ENCODE assay signal across 9 cellular contexts in the genomic region with DNA sequence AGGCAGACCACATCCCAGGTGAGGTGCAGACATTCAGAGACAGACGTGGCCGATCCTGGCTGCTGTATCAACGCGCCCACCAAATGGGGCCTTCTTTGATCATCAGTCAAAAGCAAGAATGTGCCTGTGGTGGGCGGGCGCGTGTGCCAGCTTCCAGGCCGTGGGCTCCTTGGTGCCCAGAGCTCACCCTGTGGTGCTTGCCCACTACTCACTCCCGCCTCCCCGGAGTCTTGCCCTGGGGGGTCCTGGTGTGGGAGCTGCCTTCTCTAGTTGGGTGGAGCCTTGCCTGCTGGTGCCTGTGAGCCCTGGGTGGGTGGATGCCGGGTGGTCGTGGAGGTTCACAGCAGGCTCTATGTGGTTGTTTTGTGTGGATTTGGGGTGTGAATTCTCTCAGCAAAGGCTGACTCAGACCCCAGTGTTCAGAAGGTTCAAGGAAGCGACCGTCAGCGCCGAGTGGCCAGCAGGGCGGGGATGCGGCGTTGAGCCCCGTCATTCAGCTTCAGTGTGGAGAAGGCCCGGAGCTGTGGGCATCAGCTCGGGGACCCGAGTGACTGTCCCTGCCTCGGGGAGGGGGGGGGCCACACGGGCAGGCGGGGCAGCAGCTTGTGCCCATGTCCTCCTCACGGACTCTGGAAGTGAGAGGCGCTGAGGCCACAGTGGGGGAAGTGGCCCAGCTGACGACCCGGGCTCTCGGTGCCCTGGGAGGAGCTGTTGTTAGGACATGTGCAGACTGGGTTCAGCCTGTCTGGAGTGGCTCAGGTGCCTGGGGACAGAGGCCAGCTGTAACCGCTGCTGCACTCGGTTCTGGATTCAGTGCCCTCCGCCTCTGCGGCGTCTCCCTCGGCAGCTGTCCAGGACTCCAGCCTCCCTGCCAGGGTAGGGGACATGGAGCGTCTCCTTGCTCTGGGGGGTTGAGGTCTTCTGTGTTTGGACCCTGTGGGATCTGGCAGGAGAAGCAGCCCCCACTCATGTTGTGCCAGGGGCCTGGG.
DNase-seq lines count a peak whose midpoint lies in the region; ATAC-seq and TF ChIP-seq lines count a peak whose summit lies in the region.
"Had no signal": no experiment of that assay in that cellular context is flagged by ENCODE, and none has a peak within 500 bp of the region (broad histone marks: within the 10 kb centered on the region; RNA-seq: fewer than 3 reads in every experiment).

No MANE protein-coding gene starts in this region.

- no peak overlapping the region for H3K4me2 ChIP-seq in PC-9

- peak overlapping the region; percentile 95 for H3K27ac Mint-ChIP-seq in activated CD4-positive, alpha-beta T cell treated with anti-CD3 and anti-CD28 coated beads for 36 hours
- H3K27ac Mint-ChIP-seq in brain = peak overlapping the region in 4 of 5 experiments; percentile 45 to 83 (median 72)

- peaks cover 79% of the 10 kb centered on the region for H3K4me1 Mint-ChIP-seq in activated CD4-positive, alpha-beta T cell treated with anti-CD3 and anti-CD28 coated beads for 36 hours
- H3K4me1 Mint-ChIP-seq in brain = peaks cover 28% of the 10 kb centered on the region

- H3K79me2 ChIP-seq in PC-9 (ENCODE audit: low read depth) = peaks cover 63% of the 10 kb centered on the region

- H4K20me1 ChIP-seq in PC-9 (ENCODE audit: insufficient read depth) = peaks cover 73% of the 10 kb centered on the region

- H3K36me3 ChIP-seq in right lobe of liver (peaks cover 0 to 11% (median 3%) of the 10 kb centered on the region in 4 donors), suprapubic skin (peaks cover 9% of the 10 kb centered on the region), PC-9 (ENCODE audit: low read depth) (no peaks in the 10 kb centered on the region)

- H3K9me3 Mint-ChIP-seq in activated CD4-positive, alpha-beta T cell treated with anti-CD3 and anti-CD28 coated beads for 36 hours (ENCODE audit: low read depth) = no peaks in the 10 kb centered on the region
- H3K9me3 Mint-ChIP-seq in brain = no peaks in the 10 kb centered on the region

- TF ChIP-seq EP300 in suprapubic skin (IDR thresholded peaks at IDR 0.05) = no peak

- H3F3A ChIP-seq in PC-9 (ENCODE audit: insufficient read depth, low read depth) = no peaks in the 10 kb centered on the region

- no TSS peak for BruUV-seq in PC-9 (replicated peaks; lab: Mats Ljungman, UMichigan)

- H3K4me1 ChIP-seq in right lobe of liver (peaks cover 0 to 23% (median 9%) of the 10 kb centered on the region in 4 donors), suprapubic skin (peaks cover 81% of the 10 kb centered on the region), PC-9 (replicated peaks; ENCODE audit: insufficient read depth) (no peaks in the 10 kb centered on the region)

- peaks cover 14% of the 10 kb centered on the region for H3K36me3 Mint-ChIP-seq in activated CD4-positive, alpha-beta T cell treated with anti-CD3 and anti-CD28 coated beads for 36 hours (ENCODE audit: low read depth)
- H3K36me3 Mint-ChIP-seq in brain = peaks cover 20% of the 10 kb centered on the region

- H3K9me2 ChIP-seq in PC-9 (ENCODE audit: insufficient read depth) = no peaks in the 10 kb centered on the region

- CTCF ChIA-PET in activated CD4-positive, alpha-beta T cell treated with anti-CD3 and anti-CD28 coated beads for 36 hours (lab: Charles Lee) = interaction anchor here (0.8 to 1.4 kb wide), 6 partner anchors 8 to 69 kb away, joined by 3 to 6 read pairs (median 4); no protein-coding TSS in a partner anchor
- CTCF ChIA-PET in PC-9 (lab: Charles Lee) = no interaction called here

- H3K27me3 Mint-ChIP-seq in activated CD4-positive, alpha-beta T cell treated with anti-CD3 and anti-CD28 coated beads for 36 hours = no peaks in the 10 kb centered on the region
- no peaks in the 10 kb centered on the region for H3K27me3 Mint-ChIP-seq in brain

- POLR2A ChIA-PET in activated CD4-positive, alpha-beta T cell treated with anti-CD3 and anti-CD28 coated beads for 36 hours (lab: Charles Lee) = interaction anchor here (1.3 to 2.7 kb wide), 2 partner anchors 8 to 66 kb away, joined by 6 to 19 read pairs; no protein-coding TSS in a partner anchor
- POLR2A ChIA-PET in PC-9 (lab: Charles Lee; ENCODE audit: unreplicated experiment) = no interaction called here

- intact Hi-C loops in activated CD4-positive, alpha-beta T cell treated with anti-CD3 and anti-CD28 coated beads for 36 hours (cut with DNase I, micrococcal nuclease) = no loop called here
- intact Hi-C loops in right lobe of liver (cut with DNase I) = no loop called here
- intact Hi-C loops in PC-9 (cut with micrococcal nuclease; ENCODE audit: unreplicated experiment) = no loop called here

- H3K27ac ChIP-seq in right lobe of liver = no peak overlapping the region
- H3K27ac ChIP-seq in suprapubic skin = peak overlapping the region; percentile 83
- no peak overlapping the region for H3K27ac ChIP-seq in PC-9

- no peak for DNase-seq in activated CD4-positive, alpha-beta T cell treated with anti-CD3 and anti-CD28 coated beads for 36 hours
- no peak for DNase-seq in activated CD4-positive, alpha-beta T cell treated with anti-CD3 and anti-CD28 coated beads for 4 hours
- DNase-seq in right lobe of liver = no peak
- no peak for DNase-seq in suprapubic skin (ENCODE audit: low spot score in 2 of 2)
- no peak for DNase-seq in DMS153 (lab: John Stamatoyannopoulos, UW)
- DNase-seq in stimulated activated CD4-positive, alpha-beta T cell treated with anti-CD3 and anti-CD28 coated beads, Interleukin-2, amount 100 ng/mL, for 48 hours = no peak
- DNase-seq in PC-9 = no peak

- 60% methylated on average over 5 of the region's 38 CpGs for WGBS in right lobe of liver (ENCODE audit: insufficient coverage, low coverage, low lambda C conversion rate, missing lambda C conversion rate)
- 19% methylated on average over 17 of the region's 38 CpGs for WGBS in suprapubic skin

- no peak overlapping the region for H2AFZ ChIP-seq in PC-9

- no peak for TF ChIP-seq POLR2A in right lobe of liver (IDR thresholded peaks at IDR 0.05)
- no peak for TF ChIP-seq POLR2A in suprapubic skin (IDR thresholded peaks at IDR 0.05)

- no peak overlapping the region for H3K4me3 ChIP-seq in right lobe of liver
- H3K4me3 ChIP-seq in suprapubic skin = peak overlapping the region; percentile 36
- no peak overlapping the region for H3K4me3 ChIP-seq in PC-9
- H3K4me3 ChIP-seq: adrenal gland had no signal

- peak overlapping the region; percentile 79 for H3K4me3 Mint-ChIP-seq in activated CD4-positive, alpha-beta T cell treated with anti-CD3 and anti-CD28 coated beads for 36 hours
- no peak overlapping the region for H3K4me3 Mint-ChIP-seq in brain

- H3K27me3 ChIP-seq in right lobe of liver = no peaks in the 10 kb centered on the region
- no peaks in the 10 kb centered on the region for H3K27me3 ChIP-seq in suprapubic skin
- no peaks in the 10 kb centered on the region for H3K27me3 ChIP-seq in PC-9 (ENCODE audit: insufficient read depth, low read depth)
- H3K27me3 ChIP-seq: adrenal gland had no signal

- TF ChIP-seq CTCF in brain (conservative IDR thresholded peaks at IDR 0.05) (no peak), right lobe of liver (IDR thresholded peaks at IDR 0.05) (no peak), suprapubic skin (IDR thresholded peaks at IDR 0.05) (no peak), PC-9 (conservative IDR thresholded peaks at IDR 0.05) (no peak)

- H3K9me3 ChIP-seq in right lobe of liver (no peaks in the 10 kb centered on the region), suprapubic skin (no peaks in the 10 kb centered on the region), PC-9 (ENCODE audit: insufficient read depth, low read depth) (no peaks in the 10 kb centered on the region)
- H3K9me3 ChIP-seq: adrenal gland had no signal

- no peak for ATAC-seq in activated CD4-positive, alpha-beta T cell treated with anti-CD3 and anti-CD28 coated beads for 36 hours
- peak; percentile 18 to 46 (median 34) for ATAC-seq in right lobe of liver
